Comparison of ENCODE assay signal across 13 cellular contexts in genomic region chr10:96468845-96469244, GRCh38. TPM values are rescaled to one million over a fixed set of nuclear protein-coding genes. Genes with fewer than 3 reads are reported as not detected.
A peak's percentile ranks its signal among the peaks of the same experiment; 100 is the strongest.
DNase-seq lines count a peak whose midpoint lies in the region; ATAC-seq and TF ChIP-seq lines count a peak whose summit lies in the region.
"Had no signal": no experiment of that assay in that cellular context is flagged by ENCODE, and none has a peak within 500 bp of the region (broad histone marks: within the 10 kb centered on the region; RNA-seq: fewer than 3 reads in every experiment).

No MANE protein-coding gene starts in this region.

- H3K4me3 ChIP-seq in Jurkat, Clone E6-1 (ENCODE audit: low read length) = no peak overlapping the region
- no peak overlapping the region for H3K4me3 ChIP-seq in psoas muscle

- H3K27me3 Mint-ChIP-seq in mesothelial cell of epicardium (ENCODE audit: low read depth) = peaks cover 59% of the 10 kb centered on the region
- peaks cover 49 to 85% of the 10 kb centered on the region in 2 donors for H3K27me3 Mint-ChIP-seq in effector memory CD8-positive, alpha-beta T cell

- H3K36me3 Mint-ChIP-seq in mesothelial cell of epicardium = no peaks in the 10 kb centered on the region
- H3K36me3 Mint-ChIP-seq in effector memory CD8-positive, alpha-beta T cell (ENCODE audit: insufficient read depth) = peaks cover 2% of the 10 kb centered on the region
- H3K36me3 Mint-ChIP-seq: T-cell had no signal

- 29 to 46% (median 38%) methylated on average over 5 of the region's 5 CpGs for WGBS in psoas muscle, 3 donors

- ATAC-seq in psoas muscle = no peak
- ATAC-seq in effector memory CD8-positive, alpha-beta T cell (replicated peaks) = no peak
- ATAC-seq: T-cell had no signal

- no peak overlapping the region for H3K4me3 Mint-ChIP-seq in mesothelial cell of epicardium
- H3K4me3 Mint-ChIP-seq in effector memory CD8-positive, alpha-beta T cell = no peak overlapping the region
- H3K4me3 Mint-ChIP-seq: T-cell had no signal

- peaks cover 0 to 1% (median 0%) of the 10 kb centered on the region in 3 donors for H3K27me3 ChIP-seq in psoas muscle (ENCODE audit: insufficient read depth in 3 of 3, low read length in 2 of 3)

- no peak for TF ChIP-seq CTCF in mesothelial cell of epicardium (IDR thresholded peaks at IDR 0.05; ENCODE audit: unreplicated experiment)
- TF ChIP-seq CTCF in psoas muscle (IDR thresholded peaks at IDR 0.05) = no peak

- H3K9me3 Mint-ChIP-seq in mesothelial cell of epicardium = no peaks in the 10 kb centered on the region
- no peaks in the 10 kb centered on the region for H3K9me3 Mint-ChIP-seq in effector memory CD8-positive, alpha-beta T cell
- H3K9me3 Mint-ChIP-seq: T-cell had no signal

- H3K4me1 ChIP-seq in psoas muscle = no peaks in the 10 kb centered on the region

- H3K4me1 Mint-ChIP-seq in mesothelial cell of epicardium = peaks cover 18% of the 10 kb centered on the region
- peaks cover 4% of the 10 kb centered on the region in 2 donors for H3K4me1 Mint-ChIP-seq in effector memory CD8-positive, alpha-beta T cell (ENCODE audit: low read depth in 2 of 2)
- H3K4me1 Mint-ChIP-seq: T-cell had no signal

- H3K27ac Mint-ChIP-seq in mesothelial cell of epicardium = peak overlapping the region; percentile 28
- no peak overlapping the region for H3K27ac Mint-ChIP-seq in effector memory CD8-positive, alpha-beta T cell
- H3K27ac Mint-ChIP-seq: T-cell had no signal

- no peaks in the 10 kb centered on the region for H3K9me3 ChIP-seq in psoas muscle

- H3K36me3 ChIP-seq in psoas muscle (ENCODE audit: insufficient read depth in 1 of 2, low read depth in 1 of 2) = no peaks in the 10 kb centered on the region

- intact Hi-C loops in psoas muscle (cut with DNase I) = no loop called here

- no peak overlapping the region for H3K27ac ChIP-seq in psoas muscle

- DNase-seq in DMS79 treated with DMSO at 0.1 percent for 48 hours (lab: John Stamatoyannopoulos, UW) = peak; percentile 33
- peak; percentile 33 for DNase-seq in Jurkat, Clone E6-1 (ENCODE audit: low read depth, low spot score)
- DNase-seq in SK-N-DZ (ENCODE audit: low spot score) = peak; percentile 67
- DNase-seq in mesothelial cell of epicardium (ENCODE audit: low spot score in 2 of 2, unreplicated experiment in 2 of 2) = no peak
- DNase-seq in psoas muscle = no peak
- DNase-seq in effector memory CD8-positive, alpha-beta T cell = no peak
- DNase-seq in activated effector memory CD4-positive, alpha-beta T cell treated with anti-CD3 and anti-CD28 coated beads, Interleukin-2, amount 50 U/mL, for 16 hours = no peak
- DNase-seq: ACHN, AML-193, COR-L47, NCI-H187, NCI-H510A, T-cell had no signal

RNA-seq across cellular contexts. Expression of gene TLL2, which starts 44.9 kb away (rescaled TPM):
- polyA plus RNA-seq in Jurkat, Clone E6-1 (2012; ENCODE audit: insufficient read depth, insufficient read length) = 0.50 TPM
- 0.51 TPM in 1 of 2 replicates, not detected in the other for polyA plus RNA-seq in SK-N-DZ (2014; cell fraction: cytosol; rRNA removed)
- polyA plus RNA-seq in SK-N-DZ (2014; cell fraction: nucleus; rRNA removed) = 0.01 TPM in 1 of 2 replicates, not detected in the other
- total RNA-seq in mesothelial cell of epicardium = 1.4 to 1.8 TPM (median 1.6 TPM) in 3 replicates
- under 1 TPM; 0.30 to 0.41 (median 0.33) TPM for total RNA-seq in psoas muscle
- under 1 TPM; 0.22 to 0.64 (median 0.30) TPM for polyA plus RNA-seq in psoas muscle

Comparison
In these comparisons a context has a peak if more than half of its experiments do, and no peak if none do; other contexts are left out.
1. DNase-seq: peak in DMS79 treated with DMSO at 0.1 percent for 48 hours (single experiment), Jurkat, Clone E6-1 (single experiment) and SK-N-DZ (single experiment); none in mesothelial cell of epicardium (0 of 2), psoas muscle (0 of 2), effector memory CD8-positive, alpha-beta T cell (0 of 3) and activated effector memory CD4-positive, alpha-beta T cell treated with anti-CD3 and anti-CD28 coated beads, Interleukin-2, amount 50 U/mL, for 16 hours (single experiment).